Comparison of ENCODE assay signal across 28 cellular contexts in genomic region chr17:73638556-73638955, GRCh38.
"Had no signal": no experiment of that assay in that cellular context is flagged by ENCODE, and none has a peak within 500 bp of the region (broad histone marks: within the 10 kb centered on the region; RNA-seq: fewer than 3 reads in every experiment).

No MANE protein-coding gene starts in this region.

- H3K36me3 ChIP-seq: breast epithelium, SJCRH30 had no signal

- DNase-seq: activated CD4-positive, alpha-beta T cell treated with anti-CD3 and anti-CD28 coated beads, Interleukin-2, amount 10 ng/mL, durations not matched to agents 24 days and 14 days; activated CD4-positive, alpha-beta T cell treated with anti-CD3 and anti-CD28 coated beads, Interleukin-2, amount 50 U/mL, for 48 hours; activated CD8-positive, alpha-beta memory T cell treated with anti-CD3 and anti-CD28 coated beads, Interleukin-2, amount 50 U/mL, for 4 hours; activated CD8-positive, alpha-beta T cell treated with anti-CD3 and anti-CD28 coated beads, Interleukin-2, amount 10 ng/mL, durations not matched to agents 7 days and 5 days; activated effector memory CD4-positive, alpha-beta T cell treated with Interleukin-2 at 50 U/mL for 16 hours; activated naive CD4-positive, alpha-beta T cell; activated naive CD4-positive, alpha-beta T cell treated with anti-CD3 and anti-CD28 coated beads, Interleukin-2, amount 50 U/mL, for 16 hours; activated naive CD8-positive, alpha-beta T cell treated with anti-CD3 and anti-CD28 coated beads for 36 hours; activated T-cell treated with anti-CD3 and anti-CD28 coated beads for 4 hours; activated T-cell treated with anti-CD3 and anti-CD28 coated beads, Interleukin-2, amount 50 U/mL, for 48 hours; amniotic stem cell; Kasumi-1; KG1; MM.1S; MV-4-11; NCI-H1092; NCI-H1436 treated with DMSO at 0.1 percent for 48 hours; NCI-H1694 treated with DMSO at 0.1 percent for 48 hours; NCI-H2029; NCI-H524 treated with DMSO at 0.1 percent for 48 hours; SHP77; SJCRH30; SW 1271; T-helper 1 cell; T-helper 2 cell; T1000 had no signal

- H3K27ac Mint-ChIP-seq: activated CD4-positive, alpha-beta T cell treated with anti-CD3 and anti-CD28 coated beads, Interleukin-2, amount 10 ng/mL, durations not matched to agents 24 days and 14 days; activated CD8-positive, alpha-beta T cell treated with anti-CD3 and anti-CD28 coated beads, Interleukin-2, amount 10 ng/mL, durations not matched to agents 7 days and 5 days; activated naive CD8-positive, alpha-beta T cell treated with anti-CD3 and anti-CD28 coated beads for 36 hours had no signal

- H3K4me3 Mint-ChIP-seq: activated CD4-positive, alpha-beta T cell treated with anti-CD3 and anti-CD28 coated beads, Interleukin-2, amount 10 ng/mL, durations not matched to agents 24 days and 14 days; activated CD8-positive, alpha-beta T cell treated with anti-CD3 and anti-CD28 coated beads, Interleukin-2, amount 10 ng/mL, durations not matched to agents 7 days and 5 days; activated naive CD8-positive, alpha-beta T cell treated with anti-CD3 and anti-CD28 coated beads for 36 hours had no signal

- H3K9me3 Mint-ChIP-seq: activated CD4-positive, alpha-beta T cell treated with anti-CD3 and anti-CD28 coated beads, Interleukin-2, amount 10 ng/mL, durations not matched to agents 24 days and 14 days; activated naive CD8-positive, alpha-beta T cell treated with anti-CD3 and anti-CD28 coated beads for 36 hours had no signal

- H3K36me3 Mint-ChIP-seq: activated naive CD8-positive, alpha-beta T cell treated with anti-CD3 and anti-CD28 coated beads for 36 hours had no signal

- ATAC-seq: activated CD8-positive, alpha-beta T cell treated with anti-CD3 and anti-CD28 coated beads, Interleukin-2, amount 10 ng/mL, durations not matched to agents 7 days and 5 days; Panc1 had no signal

- H3K9me3 ChIP-seq: breast epithelium, SJCRH30 had no signal

- H3K27me3 Mint-ChIP-seq: activated naive CD8-positive, alpha-beta T cell treated with anti-CD3 and anti-CD28 coated beads for 36 hours had no signal

- H3K4me3 ChIP-seq: breast epithelium, SJCRH30 had no signal

- H3K27me3 ChIP-seq: SJCRH30 had no signal

- H3K27ac ChIP-seq: breast epithelium, SJCRH30 had no signal
